Comparison of ENCODE assay signal across 8 cellular contexts in genomic region chr3:171459130-171459941, GRCh38.
A peak's percentile ranks its signal among the peaks of the same experiment; 100 is the strongest.
DNase-seq lines count a peak whose midpoint lies in the region; ATAC-seq, FAIRE-seq and TF ChIP-seq lines count a peak whose summit lies in the region.

No MANE protein-coding gene starts in this region.

- TF ChIP-seq CTCF in epithelial cell of esophagus (IDR thresholded peaks at IDR 0.05; ENCODE audit: insufficient read depth, low read depth, low read length, missing control alignments): no peak

- peak overlapping the region; percentile 4 for H3K9ac ChIP-seq in muscle layer of colon (ENCODE audit: low read length)

- no peaks in the 10 kb centered on the region for H3K36me3 ChIP-seq in muscle layer of colon (ENCODE audit: insufficient read depth, low read length)

- peak overlapping the region; percentile 79 for H3K27ac ChIP-seq in muscle layer of colon (ENCODE audit: low read depth, low read length)

- ATAC-seq in stimulated activated naive CD8-positive, alpha-beta T cell treated with anti-CD3 and anti-CD28 coated beads, Interleukin-15, Interleukin-2, amounts not matched to agents 100 U/mL and 50 U/mL, for 24 hours: peak; percentile 11
- ATAC-seq in HG03378 (IDR thresholded peaks at IDR 0.05; ENCODE audit: unreplicated experiment): no peak
- ATAC-seq in HG03432 (IDR thresholded peaks at IDR 0.05; ENCODE audit: unreplicated experiment): no peak

- H3K4me1 ChIP-seq in muscle layer of colon (ENCODE audit: insufficient read depth, low read length): peaks cover 14% of the 10 kb centered on the region

- peak; percentile 44 for FAIRE-seq in GM18507 (lab: Jason Lieb, UNC)

- H3K4me3 ChIP-seq in epithelial cell of esophagus (ENCODE audit: low read length) (peak overlapping the region; percentile 53), muscle layer of colon (ENCODE audit: low read depth in 1 of 2, low read length in 2 of 2) (peak overlapping the region; percentile 72 to 89)

- DNase-seq in GM18507 (ENCODE audit: extremely low spot score, insufficient read length, low read depth) (no peak), NCI-H446 treated with DMSO at 0.1 percent for 48 hours (lab: John Stamatoyannopoulos, UW) (peak; percentile 30), activated T-cell treated with anti-CD3 and anti-CD28 coated beads for 24 hours (ENCODE audit: low read depth) (peak; percentile 20), epithelial cell of esophagus (ENCODE audit: low read depth) (peak; percentile 13)
- DNase-seq in stimulated activated naive CD8-positive, alpha-beta T cell treated with anti-CD3 and anti-CD28 coated beads, Interleukin-15, Interleukin-2, amounts not matched to agents 100 U/mL and 50 U/mL, for 24 hours: peak; percentile 57

- no peaks in the 10 kb centered on the region for H3K9me3 ChIP-seq in muscle layer of colon (ENCODE audit: low read length)

- no peaks in the 10 kb centered on the region for H3K27me3 ChIP-seq in muscle layer of colon (ENCODE audit: control insufficient read depth in 1 of 2, insufficient read depth in 2 of 2, low read length in 2 of 2)
